17 cellular contexts compared by ENCODE assay signal in genomic region chr5:2201832-2202231, GRCh38.
DNase-seq lines count a peak whose midpoint lies in the region; TF ChIP-seq lines count a peak whose summit lies in the region.
"Had no signal": no experiment of that assay in that cellular context is flagged by ENCODE, and none has a peak within 500 bp of the region (broad histone marks: within the 10 kb centered on the region; RNA-seq: fewer than 3 reads in every experiment).

No MANE protein-coding gene starts in this region.

- H3K27ac ChIP-seq in VCaP = peak overlapping the region; percentile 56
- no peak overlapping the region for H3K27ac ChIP-seq in coronary artery
- no peak overlapping the region for H3K27ac ChIP-seq in spleen
- H3K27ac ChIP-seq in A673 (ENCODE audit: low read depth, low read length, poor library complexity, severe bottlenecking) = no peak overlapping the region
- no peak overlapping the region for H3K27ac ChIP-seq in uterus
- H3K27ac ChIP-seq: BLaER1 had no signal

- no TSS peak for BruUV-seq in A673 (replicated peaks; lab: Mats Ljungman, UMichigan)

- CTCF ChIA-PET in A673 (lab: Charles Lee) = no interaction called here

- WGBS in spleen, 5 donors = 83 to 93% (median 85%) methylated on average over 9 of the region's 9 CpGs

- intact Hi-C loops in spleen (cut with DNase I; ENCODE audit: low total_unique reads) = no loop called here
- intact Hi-C loops in A673 (cut with micrococcal nuclease; ENCODE audit: unreplicated experiment) = no loop called here
- intact Hi-C loops in uterus (cut with DNase I; ENCODE audit: low total_unique reads) = no loop called here

- TF ChIP-seq POLR2A in spleen (IDR thresholded peaks at IDR 0.05) = no peak
- TF ChIP-seq POLR2A in uterus (IDR thresholded peaks at IDR 0.05) = no peak

- H3K9me3 ChIP-seq in spleen = no peaks in the 10 kb centered on the region
- no peaks in the 10 kb centered on the region for H3K9me3 ChIP-seq in A673 (ENCODE audit: low read depth, low read length, poor library complexity, severe bottlenecking)
- no peaks in the 10 kb centered on the region for H3K9me3 ChIP-seq in uterus
- H3K9me3 ChIP-seq: BLaER1, Caco-2, HAP-1 had no signal

- H3K36me3 ChIP-seq in spleen (no peaks in the 10 kb centered on the region), A673 (ENCODE audit: insufficient read depth, low read length, poor library complexity, severe bottlenecking) (no peaks in the 10 kb centered on the region), uterus (no peaks in the 10 kb centered on the region)
- H3K36me3 ChIP-seq: BLaER1, HAP-1 had no signal

- DNase-seq in coronary artery (ENCODE audit: low spot score) (peak; percentile 41), islet precursor cell (peak; percentile 12), spleen (peak; percentile 42), MV-4-11 (lab: John Stamatoyannopoulos, UW) (no peak), A673 (ENCODE audit: low spot score) (no peak), uterus (no peak), D341Med (ENCODE audit: low spot score) (no peak)
- DNase-seq: Caco-2; CD4-positive, CD25-positive, alpha-beta regulatory T cell; DMS 273 treated with DMSO at 0.1 percent for 48 hours; DMS53; GF-D8; GOT3; HFFc6 had no signal

- no peaks in the 10 kb centered on the region for H3K4me1 ChIP-seq in spleen
- no peaks in the 10 kb centered on the region for H3K4me1 ChIP-seq in A673 (ENCODE audit: insufficient read depth, low read length, poor library complexity, severe bottlenecking)
- H3K4me1 ChIP-seq in uterus = no peaks in the 10 kb centered on the region
- H3K4me1 ChIP-seq: BLaER1, Caco-2, HAP-1 had no signal

- H3K4me3 ChIP-seq in coronary artery (no peak overlapping the region), spleen (no peak overlapping the region), A673 (ENCODE audit: low read depth, low read length, poor library complexity, severe bottlenecking) (no peak overlapping the region), uterus (no peak overlapping the region)
- H3K4me3 ChIP-seq: BLaER1, HAP-1 had no signal

- TF ChIP-seq CTCF in VCaP (conservative IDR thresholded peaks at IDR 0.05) (no peak), coronary artery (IDR thresholded peaks at IDR 0.05) (no peak), spleen (IDR thresholded peaks at IDR 0.05 in 8 of 11, conservative IDR thresholded peaks at IDR 0.05 in 3 of 11) (no peak), A673 (conservative IDR thresholded peaks at IDR 0.05; ENCODE audit: low read depth, low read length) (no peak), uterus (IDR thresholded peaks at IDR 0.05) (no peak)

- POLR2A ChIA-PET in A673 (lab: Charles Lee; ENCODE audit: low non-redundant PET) = no interaction called here

- H3K27me3 ChIP-seq in spleen (replicated peaks in 1 of 7) = peaks cover 0 to 6% (median 0%) of the 10 kb centered on the region in 7 donors
- no peaks in the 10 kb centered on the region for H3K27me3 ChIP-seq in A673 (replicated peaks; ENCODE audit: insufficient read depth, low read depth, low read length, poor library complexity)
- peaks cover 0 to 5% of the 10 kb centered on the region in 2 donors for H3K27me3 ChIP-seq in uterus
- H3K27me3 ChIP-seq: BLaER1 had no signal

Comparison
In these comparisons a context has a peak if more than half of its experiments do, and no peak if none do; other contexts are left out.
1. DNase-seq: peak in coronary artery (single experiment), islet precursor cell (single experiment) and spleen (single experiment); none in MV-4-11 (single experiment), A673 (single experiment), uterus (0 of 2) and D341Med (single experiment).